ENCODE assay signal across 26 cellular contexts in genomic region chr4:183350317-183351071, GRCh38. TPM values are rescaled to one million over a fixed set of nuclear protein-coding genes. Genes with fewer than 3 reads are reported as not detected.
A peak's percentile ranks its signal among the peaks of the same experiment; 100 is the strongest.
DNase-seq lines count a peak whose midpoint lies in the region; ATAC-seq, FAIRE-seq and TF ChIP-seq lines count a peak whose summit lies in the region.
"Had no signal": no experiment of that assay in that cellular context is flagged by ENCODE, and none has a peak within 500 bp of the region (broad histone marks: within the 10 kb centered on the region; RNA-seq: fewer than 3 reads in every experiment).

No MANE protein-coding gene starts in this region.

- FAIRE-seq in GM19239 (lab: Jason Lieb, UNC): no peak
- FAIRE-seq: H1 had no signal

- no peak for ATAC-seq in omental fat pad (ENCODE audit: low FRiP score)
- ATAC-seq: activated naive CD4-positive, alpha-beta T cell treated with anti-CD3 and anti-CD28 coated beads, Interleukin-2, amount 50 U/mL, for 72 hours; heart left ventricle had no signal

- DNase-seq in DMS79 treated with DMSO at 0.1 percent for 48 hours (lab: John Stamatoyannopoulos, UW) (peak; percentile 8), DMS79 (lab: John Stamatoyannopoulos, UW) (no peak), HFF-Myc (ENCODE audit: extremely low read depth, low read depth) (peak; percentile 49), fibroblast of mammary gland (ENCODE audit: low read depth) (peak; percentile 18), posterior vena cava (ENCODE audit: low spot score) (peak; percentile 26), NCI-H2171 (lab: John Stamatoyannopoulos, UW) (no peak), GM19239 (ENCODE audit: insufficient read length, low spot score) (no peak), omental fat pad (ENCODE audit: low spot score) (no peak)
- DNase-seq: activated CD4-positive, alpha-beta T cell treated with anti-CD3 and anti-CD28 coated beads, Interleukin-2, amount 10 ng/mL, durations not matched to agents 7 days and 5 days; CD8-positive, alpha-beta memory T cell; DMS153; GF-D8; heart left ventricle; mesendoderm; NCI-H1048; NCI-H1694 treated with DMSO at 0.1 percent for 48 hours; NCI-H526; T-helper 2 cell had no signal

- peak overlapping the region; percentile 25 for H3K4me3 ChIP-seq in HFF-Myc (replicated peaks; ENCODE audit: low read depth, low read length)
- no peak overlapping the region for H3K4me3 ChIP-seq in fibroblast of mammary gland (ENCODE audit: control insufficient read depth, low read depth, low read length)
- H3K4me3 ChIP-seq: ascending aorta, dorsolateral prefrontal cortex, heart left ventricle, prostate gland had no signal

- intact Hi-C loops in posterior vena cava (cut with DNase I): no loop called here

- TF ChIP-seq CTCF in HFF-Myc (IDR thresholded peaks at IDR 0.05; ENCODE audit: low read depth, low read length, missing control alignments) (no peak), fibroblast of mammary gland (conservative IDR thresholded peaks at IDR 0.05; ENCODE audit: control insufficient read depth, insufficient read depth, low read depth, low read length) (no peak), omental fat pad (IDR thresholded peaks at IDR 0.05) (no peak)

RNA-seq across cellular contexts. Expression of gene CLDN24, which starts 28.3 kb away (rescaled TPM):
- total RNA-seq in posterior vena cava: not detected
- not detected for total RNA-seq in omental fat pad
- total RNA-seq: activated CD4-positive, alpha-beta T cell treated with anti-CD3 and anti-CD28 coated beads, Interleukin-2, amount 10 ng/mL, durations not matched to agents 7 days and 5 days; activated naive CD4-positive, alpha-beta T cell treated with anti-CD3 and anti-CD28 coated beads, Interleukin-2, amount 50 U/mL, for 72 hours; ascending aorta; CD8-positive, alpha-beta memory T cell; endothelial cell of umbilical vein; fibroblast of villous mesenchyme; H1; heart left ventricle; prostate gland; ureter had no signal

RNA-seq across cellular contexts. Expression of gene CLDN22, which starts 30.4 kb away (rescaled TPM):
- total RNA-seq in posterior vena cava: not detected
- not detected for total RNA-seq in omental fat pad
- total RNA-seq: activated CD4-positive, alpha-beta T cell treated with anti-CD3 and anti-CD28 coated beads, Interleukin-2, amount 10 ng/mL, durations not matched to agents 7 days and 5 days; activated naive CD4-positive, alpha-beta T cell treated with anti-CD3 and anti-CD28 coated beads, Interleukin-2, amount 50 U/mL, for 72 hours; ascending aorta; CD8-positive, alpha-beta memory T cell; dorsolateral prefrontal cortex; endothelial cell of umbilical vein; H1; heart left ventricle; prostate gland; ureter had no signal

Comparison
In these comparisons a context has a peak if more than half of its experiments do, and no peak if none do; other contexts are left out.
1. DNase-seq: peak in DMS79 treated with DMSO at 0.1 percent for 48 hours (single experiment), HFF-Myc (single experiment), fibroblast of mammary gland (single experiment) and posterior vena cava (single experiment); none in DMS79 (single experiment), NCI-H2171 (single experiment), GM19239 (single experiment) and omental fat pad (single experiment).